23 cellular contexts compared by ENCODE assay signal in genomic region chr3:120059081-120059864, GRCh38. TPM values are rescaled to one million over a fixed set of nuclear protein-coding genes. Genes with fewer than 3 reads are reported as not detected.
DNase-seq lines count a peak whose midpoint lies in the region; ATAC-seq and TF ChIP-seq lines count a peak whose summit lies in the region.
"Had no signal": no experiment of that assay in that cellular context is flagged by ENCODE, and none has a peak within 500 bp of the region (broad histone marks: within the 10 kb centered on the region; RNA-seq: fewer than 3 reads in every experiment).

No MANE protein-coding gene starts in this region.

- H3K27me3 ChIP-seq in CD4-positive, alpha-beta T cell (ENCODE audit: control insufficient read depth, insufficient read depth, low read length): no peaks in the 10 kb centered on the region
- H3K27me3 ChIP-seq: pancreas, right atrium auricular region, spleen, testis had no signal

- POLR2A ChIA-PET in CD4-positive, alpha-beta T cell (lab: Charles Lee): interaction anchor here (0.6 to 1.0 kb wide), 2 partner anchors 8 to 36 kb away, joined by 3 to 4 read pairs; no protein-coding TSS in a partner anchor
- POLR2A ChIA-PET in naive thymus-derived CD8-positive, alpha-beta T cell (lab: Charles Lee): interaction anchor here (0.9 kb wide), 1 partner anchor 35 kb away, joined by 4 read pairs; the partner anchor contains the start of gene GSK3B

- H3K9me3 ChIP-seq in CD4-positive, alpha-beta T cell (ENCODE audit: control insufficient read depth, low read length): no peaks in the 10 kb centered on the region
- no peaks in the 10 kb centered on the region for H3K9me3 ChIP-seq in T-helper 17 cell (ENCODE audit: control insufficient read depth, low read length, poor library complexity, severe bottlenecking)
- H3K9me3 ChIP-seq: HAP-1, pancreas, right atrium auricular region, spleen, testis had no signal

- H3K36me3 Mint-ChIP-seq in CD4-positive, alpha-beta T cell (ENCODE audit: low read depth): peaks cover 3% of the 10 kb centered on the region
- H3K36me3 Mint-ChIP-seq in T-helper 17 cell (ENCODE audit: low read depth): no peaks in the 10 kb centered on the region
- peaks cover 39% of the 10 kb centered on the region for H3K36me3 Mint-ChIP-seq in nephron progenitor cell (ENCODE audit: low read depth)
- H3K36me3 Mint-ChIP-seq in naive thymus-derived CD8-positive, alpha-beta T cell: peaks cover 0 to 4% (median 0%) of the 10 kb centered on the region in 3 donors

- H3K27me3 Mint-ChIP-seq in CD4-positive, alpha-beta T cell: no peaks in the 10 kb centered on the region
- H3K27me3 Mint-ChIP-seq in T-helper 17 cell: no peaks in the 10 kb centered on the region
- H3K27me3 Mint-ChIP-seq in nephron progenitor cell (ENCODE audit: low read depth, poor library complexity): peaks cover 2% of the 10 kb centered on the region
- no peaks in the 10 kb centered on the region for H3K27me3 Mint-ChIP-seq in naive thymus-derived CD8-positive, alpha-beta T cell
- H3K27me3 Mint-ChIP-seq: activated CD4-positive, alpha-beta T cell treated with anti-CD3 and anti-CD28 coated beads, Interleukin-2, amount 10 ng/mL, durations not matched to agents 7 days and 5 days; activated naive CD4-positive, alpha-beta T cell treated with anti-CD3 and anti-CD28 coated beads, Interleukin-2, amount 10 ng/mL, durations not matched to agents 7 days and 5 days; CD4-positive, alpha-beta memory T cell had no signal

- H3K9me3 Mint-ChIP-seq in CD4-positive, alpha-beta T cell: peaks cover 6% of the 10 kb centered on the region
- H3K9me3 Mint-ChIP-seq in nephron progenitor cell: peaks cover 24% of the 10 kb centered on the region
- peaks cover 0 to 7% (median 0%) of the 10 kb centered on the region in 9 donors for H3K9me3 Mint-ChIP-seq in naive thymus-derived CD8-positive, alpha-beta T cell

- no peak for DNase-seq in CD4-positive, alpha-beta T cell
- no peak for DNase-seq in T-helper 17 cell
- no peak for DNase-seq in nephron progenitor cell
- no peak for DNase-seq in stimulated activated CD4-positive, alpha-beta T cell treated with anti-CD3 and anti-CD28 coated beads, Interleukin-1b, Interleukin-23, amount 100 ng/mL, for 48 hours
- DNase-seq in NCI-H2171 (lab: John Stamatoyannopoulos, UW): no peak
- DNase-seq in naive thymus-derived CD8-positive, alpha-beta T cell: no peak
- DNase-seq: activated CD4-positive, alpha-beta T cell treated with anti-CD3 and anti-CD28 coated beads, Interleukin-2, amount 10 ng/mL, durations not matched to agents 7 days and 5 days; activated naive CD4-positive, alpha-beta T cell treated with anti-CD3 and anti-CD28 coated beads, Interleukin-2, amount 10 ng/mL, durations not matched to agents 7 days and 5 days; anterior cingulate cortex; caudate nucleus; CD4-positive, alpha-beta memory T cell; NCI-H2029 treated with DMSO at 0.1 percent for 48 hours; NCI-H226; pancreas; spleen; stimulated activated CD4-positive, alpha-beta T cell treated with anti-CD3 and anti-CD28 coated beads, Interleukin-4, amount 100 ng/mL, for 24 hours; stimulated activated naive CD4-positive, alpha-beta T cell treated with Interleukin-2 at 50 U/mL for 16 hours; testis had no signal

- H3K27ac ChIP-seq in CD4-positive, alpha-beta T cell (ENCODE audit: low read depth, low read length): peak overlapping the region; percentile 21
- H3K27ac ChIP-seq: pancreas, right atrium auricular region, testis, VCaP had no signal

- no peak overlapping the region for H3K27ac Mint-ChIP-seq in CD4-positive, alpha-beta T cell
- H3K27ac Mint-ChIP-seq in T-helper 17 cell: peak overlapping the region; percentile 68
- H3K27ac Mint-ChIP-seq in nephron progenitor cell: peak overlapping the region; percentile 19
- H3K27ac Mint-ChIP-seq in naive thymus-derived CD8-positive, alpha-beta T cell: peak overlapping the region in 4 of 10 donors; percentile 0 to 39 (median 2)
- H3K27ac Mint-ChIP-seq: activated CD4-positive, alpha-beta T cell treated with anti-CD3 and anti-CD28 coated beads, Interleukin-2, amount 10 ng/mL, durations not matched to agents 7 days and 5 days; activated naive CD4-positive, alpha-beta T cell treated with anti-CD3 and anti-CD28 coated beads, Interleukin-2, amount 10 ng/mL, durations not matched to agents 7 days and 5 days had no signal

- intact Hi-C loops in CD4-positive, alpha-beta T cell (cut with DNase I, micrococcal nuclease): no loop called here

- CTCF ChIA-PET in CD4-positive, alpha-beta T cell (lab: Charles Lee): no interaction called here

- peaks cover 55% of the 10 kb centered on the region for H3K4me1 Mint-ChIP-seq in CD4-positive, alpha-beta T cell (ENCODE audit: low read depth)
- H3K4me1 Mint-ChIP-seq in T-helper 17 cell (peaks cover 31% of the 10 kb centered on the region), nephron progenitor cell (peaks cover 12% of the 10 kb centered on the region)
- peaks cover 26 to 63% (median 49%) of the 10 kb centered on the region in 4 donors for H3K4me1 Mint-ChIP-seq in naive thymus-derived CD8-positive, alpha-beta T cell

- no peak overlapping the region for H3K4me3 Mint-ChIP-seq in CD4-positive, alpha-beta T cell
- H3K4me3 Mint-ChIP-seq in T-helper 17 cell (peak overlapping the region; percentile 15), nephron progenitor cell (no peak overlapping the region)
- peak overlapping the region in 4 of 10 donors; percentile 18 to 44 (median 24) for H3K4me3 Mint-ChIP-seq in naive thymus-derived CD8-positive, alpha-beta T cell
- H3K4me3 Mint-ChIP-seq: activated CD4-positive, alpha-beta T cell treated with anti-CD3 and anti-CD28 coated beads, Interleukin-2, amount 10 ng/mL, durations not matched to agents 7 days and 5 days; activated naive CD4-positive, alpha-beta T cell treated with anti-CD3 and anti-CD28 coated beads, Interleukin-2, amount 10 ng/mL, durations not matched to agents 7 days and 5 days had no signal

- TF ChIP-seq CTCF in CD4-positive, alpha-beta T cell (IDR thresholded peaks at IDR 0.05): no peak
- TF ChIP-seq CTCF in nephron progenitor cell (IDR thresholded peaks at IDR 0.05): no peak

- no peak for ATAC-seq in CD4-positive, alpha-beta T cell (ENCODE audit: poor library complexity)
- peak; percentile 42 for ATAC-seq in GM18502 (IDR thresholded peaks at IDR 0.05; ENCODE audit: poor library complexity, unreplicated experiment)
- no peak for ATAC-seq in T-helper 17 cell
- ATAC-seq in naive thymus-derived CD8-positive, alpha-beta T cell: no peak
- ATAC-seq: pancreas, SK-N-SH treated with all-trans-retinoic acid at 6 μM for 48 hours had no signal

RNA-seq across cellular contexts. Expression of gene GSK3B, which starts 35.0 kb away (rescaled TPM):
- total RNA-seq in CD4-positive, alpha-beta T cell: 10 to 100 TPM; 27.9 to 29.1 TPM
- total RNA-seq in T-helper 17 cell: 10 to 100 TPM; 42.2 to 45.2 TPM
- 10 to 100 TPM; 38.1 to 38.5 TPM for total RNA-seq in naive thymus-derived CD8-positive, alpha-beta T cell
- 10 to 100 TPM; 12.7 to 14.1 (median 12.8) TPM for polyA plus RNA-seq in naive thymus-derived CD8-positive, alpha-beta T cell
